In genomic region chr16:2983706-2984136, GRCh38 we compare ENCODE assay signal across 8 cellular contexts. TPM values are rescaled to one million over a fixed set of nuclear protein-coding genes. Genes with fewer than 3 reads are reported as not detected.
DNase-seq lines count a peak whose midpoint lies in the region; ATAC-seq and TF ChIP-seq lines count a peak whose summit lies in the region.

No MANE protein-coding gene starts in this region.

- TF ChIP-seq CTCF in psoas muscle (IDR thresholded peaks at IDR 0.05), result peak; percentile 90

- H3K27me3 ChIP-seq in psoas muscle (ENCODE audit: insufficient read depth in 3 of 3, low read length in 2 of 3), result peaks cover 0 to 6% (median 0%) of the 10 kb centered on the region in 3 donors

- peak overlapping the region; percentile 37 for H3K4me3 ChIP-seq in psoas muscle

- peaks cover 28% of the 10 kb centered on the region for H3K4me1 ChIP-seq in psoas muscle

- no peaks in the 10 kb centered on the region for H3K9me3 Mint-ChIP-seq in activated naive CD4-positive, alpha-beta T cell treated with anti-CD3 and anti-CD28 coated beads, Interleukin-2, amount 50 U/mL, for 72 hours

- peaks cover 6 to 7% of the 10 kb centered on the region in 2 donors for H3K36me3 Mint-ChIP-seq in activated naive CD4-positive, alpha-beta T cell treated with anti-CD3 and anti-CD28 coated beads, Interleukin-2, amount 50 U/mL, for 72 hours

- H3K36me3 ChIP-seq in psoas muscle (ENCODE audit: insufficient read depth in 1 of 2, low read depth in 1 of 2), result no peaks in the 10 kb centered on the region

- peak overlapping the region; percentile 24 for H3K27ac ChIP-seq in psoas muscle

- peak; percentile 78 for DNase-seq in NCI-H1436 (lab: John Stamatoyannopoulos, UW)
- no peak for DNase-seq in NCI-H1436 treated with DMSO at 0.1 percent for 48 hours (lab: John Stamatoyannopoulos, UW)
- peak; percentile 81 for DNase-seq in LHCN-M2 (ENCODE audit: low read depth)
- peak; percentile 75 to 84 for DNase-seq in activated naive CD4-positive, alpha-beta T cell treated with anti-CD3 and anti-CD28 coated beads, Interleukin-2, amount 50 U/mL, for 72 hours (ENCODE audit: low spot score in 2 of 2)
- DNase-seq in Right ventricle myocardium superior, result peak; percentile 90
- DNase-seq in psoas muscle, result peak; percentile 84 to 90

- ATAC-seq in SK-N-SH treated with all-trans-retinoic acid at 6 μM for 48 hours (peak; percentile 79), Right ventricle myocardium superior (ENCODE audit: poor library complexity) (peak; percentile 55), psoas muscle (peak; percentile 67 to 73 (median 69)), HG03460 (IDR thresholded peaks at IDR 0.05; ENCODE audit: unreplicated experiment) (no peak)
- ATAC-seq in activated naive CD4-positive, alpha-beta T cell treated with anti-CD3 and anti-CD28 coated beads, Interleukin-2, amount 50 U/mL, for 72 hours, result peak; percentile 62 to 68

- H3K9me3 ChIP-seq in psoas muscle, result no peaks in the 10 kb centered on the region

- intact Hi-C loops in Right ventricle myocardium superior (cut with DNase I) (no loop called here), psoas muscle (cut with DNase I) (no loop called here)

- no peak overlapping the region for H3K27ac Mint-ChIP-seq in activated naive CD4-positive, alpha-beta T cell treated with anti-CD3 and anti-CD28 coated beads, Interleukin-2, amount 50 U/mL, for 72 hours

- WGBS in psoas muscle, 3 donors, result 9 to 14% (median 10%) methylated on average over 29 to 42 of the region's 42 CpGs

TF ChIP-seq in SK-N-SH treated with all-trans-retinoic acid at 6 μM for 48 hours, 23 proteins besides CTCF, POLR2A, EP300 and RAD21 (continues in another document):
- no peak for TF ChIP-seq GLIS3 (CRISPR knock-in tag; IDR thresholded peaks at IDR 0.05)
- no peak for TF ChIP-seq ZNF70 (CRISPR knock-in tag; IDR thresholded peaks at IDR 0.05)
- TF ChIP-seq ZC3H10 (CRISPR knock-in tag; IDR thresholded peaks at IDR 0.05), result no peak
- no peak for TF ChIP-seq POU6F1 (CRISPR knock-in tag; IDR thresholded peaks at IDR 0.05; ENCODE audit: borderline replicate concordance, low read depth)
- no peak for TF ChIP-seq TSHZ2 (CRISPR knock-in tag; IDR thresholded peaks at IDR 0.05)
- no peak for TF ChIP-seq CSRNP3 (CRISPR knock-in tag; IDR thresholded peaks at IDR 0.05)
- TF ChIP-seq ISL1 (CRISPR knock-in tag; IDR thresholded peaks at IDR 0.05), result no peak
- TF ChIP-seq BACH2 (CRISPR knock-in tag; IDR thresholded peaks at IDR 0.05; ENCODE audit: borderline replicate concordance), result no peak
- no peak for TF ChIP-seq ZFP3 (CRISPR knock-in tag; IDR thresholded peaks at IDR 0.05)
- no peak for TF ChIP-seq ZNF8 (CRISPR knock-in tag; IDR thresholded peaks at IDR 0.05)
- TF ChIP-seq TOX (CRISPR knock-in tag; IDR thresholded peaks at IDR 0.05; ENCODE audit: borderline replicate concordance), result no peak
- no peak for TF ChIP-seq CREB5 (CRISPR knock-in tag; IDR thresholded peaks at IDR 0.05; ENCODE audit: low read depth)
- no peak for TF ChIP-seq TCF4 (CRISPR knock-in tag; IDR thresholded peaks at IDR 0.05; ENCODE audit: borderline replicate concordance)

RNA-seq across cellular contexts. Expression of gene PKMYT1, which starts 3.5 kb away (rescaled TPM):
- total RNA-seq in LHCN-M2 (2014; rRNA removed), result 73.1 and 91.4 TPM in 2 replicates
- 36.3 TPM for polyA plus RNA-seq in LHCN-M2 (2012)
- 100 to 1,000 TPM; 125 to 193 TPM for total RNA-seq in activated naive CD4-positive, alpha-beta T cell treated with anti-CD3 and anti-CD28 coated beads, Interleukin-2, amount 50 U/mL, for 72 hours
- 1.1 TPM for total RNA-seq in Right ventricle myocardium superior
- 1 to 10 TPM in 1 of 4 donors, under 1 TPM in 3; 0.27 to 1.2 (median 0.56) TPM for total RNA-seq in psoas muscle
- 1 to 10 TPM in 2 of 3 donors, under 1 TPM in 1; 0.84 to 3.7 (median 2.0) TPM for polyA plus RNA-seq in psoas muscle

RNA-seq across cellular contexts. Expression of gene PAQR4, which starts 14.6 kb away (rescaled TPM):
- total RNA-seq in LHCN-M2 (2014; rRNA removed) (32.1 and 35.3 TPM in 2 replicates), Right ventricle myocardium superior (7.7 TPM), psoas muscle (10 to 100 TPM in 1 of 4 donors, 1 to 10 TPM in 3; 4.6 to 15.9 (median 8.1) TPM)
- polyA plus RNA-seq in LHCN-M2 (2012), result 18.2 TPM
- 10 to 100 TPM; 24.0 to 31.6 TPM for total RNA-seq in activated naive CD4-positive, alpha-beta T cell treated with anti-CD3 and anti-CD28 coated beads, Interleukin-2, amount 50 U/mL, for 72 hours
- polyA plus RNA-seq in psoas muscle, result 10 to 100 TPM; 12.3 to 26.1 (median 15.0) TPM

RNA-seq across cellular contexts. Expression of gene KREMEN2, which starts 19.6 kb away (rescaled TPM):
- total RNA-seq in LHCN-M2 (2014; rRNA removed) (1.5 and 1.7 TPM in 2 replicates), Right ventricle myocardium superior (not detected), psoas muscle (not detected)
- polyA plus RNA-seq in LHCN-M2 (2012), result 0.63 TPM
- total RNA-seq in activated naive CD4-positive, alpha-beta T cell treated with anti-CD3 and anti-CD28 coated beads, Interleukin-2, amount 50 U/mL, for 72 hours, result not detected
- under 1 TPM in 2 of 3 donors, not detected in 1; 0.01 to 0.04 TPM for polyA plus RNA-seq in psoas muscle

RNA-seq across cellular contexts. Expression of gene CLDN9, which starts 29.0 kb away (rescaled TPM):
- not detected in 2 replicates for total RNA-seq in LHCN-M2 (2014; rRNA removed)
- not detected for polyA plus RNA-seq in LHCN-M2 (2012)
- total RNA-seq in activated naive CD4-positive, alpha-beta T cell treated with anti-CD3 and anti-CD28 coated beads, Interleukin-2, amount 50 U/mL, for 72 hours, result under 1 TPM in 1 of 2 donors, not detected in 1; 0.11 TPM
- 0.73 TPM for total RNA-seq in Right ventricle myocardium superior
- 1 to 10 TPM in 1 of 4 donors, under 1 TPM in 3; 0.17 to 2.2 (median 0.86) TPM for total RNA-seq in psoas muscle
- polyA plus RNA-seq in psoas muscle, result 1 to 10 TPM in 1 of 3 donors, under 1 TPM in 2; 0.12 to 1.3 (median 0.18) TPM

RNA-seq across cellular contexts. Expression of gene CLDN6, which starts 34.3 kb away (rescaled TPM):
- total RNA-seq in LHCN-M2 (2014; rRNA removed), result 0.06 TPM in 2 replicates
- polyA plus RNA-seq in LHCN-M2 (2012), result 0.23 TPM
- total RNA-seq in activated naive CD4-positive, alpha-beta T cell treated with anti-CD3 and anti-CD28 coated beads, Interleukin-2, amount 50 U/mL, for 72 hours, result not detected
- not detected for total RNA-seq in Right ventricle myocardium superior
- total RNA-seq in psoas muscle, result not detected
- polyA plus RNA-seq in psoas muscle, result 1 to 10 TPM in 1 of 3 donors, under 1 TPM in 2; 0.05 to 5.5 (median 0.45) TPM

Comparison
In these comparisons a context has a peak if more than half of its experiments do, and no peak if none do; other contexts are left out.
1. RNA of gene PKMYT1, which starts 3.5 kb away (total RNA-seq): 125 to 193 TPM in activated naive CD4-positive, alpha-beta T cell treated with anti-CD3 and anti-CD28 coated beads, Interleukin-2, amount 50 U/mL, for 72 hours and 73.1 to 91.4 TPM in LHCN-M2; 1.1 TPM in Right ventricle myocardium superior (single experiment) and 0.27 to 1.2 TPM in psoas muscle; every median in the first group is over 10 times any median in the second.